8 cellular contexts compared by ENCODE assay signal in the genomic region with DNA sequence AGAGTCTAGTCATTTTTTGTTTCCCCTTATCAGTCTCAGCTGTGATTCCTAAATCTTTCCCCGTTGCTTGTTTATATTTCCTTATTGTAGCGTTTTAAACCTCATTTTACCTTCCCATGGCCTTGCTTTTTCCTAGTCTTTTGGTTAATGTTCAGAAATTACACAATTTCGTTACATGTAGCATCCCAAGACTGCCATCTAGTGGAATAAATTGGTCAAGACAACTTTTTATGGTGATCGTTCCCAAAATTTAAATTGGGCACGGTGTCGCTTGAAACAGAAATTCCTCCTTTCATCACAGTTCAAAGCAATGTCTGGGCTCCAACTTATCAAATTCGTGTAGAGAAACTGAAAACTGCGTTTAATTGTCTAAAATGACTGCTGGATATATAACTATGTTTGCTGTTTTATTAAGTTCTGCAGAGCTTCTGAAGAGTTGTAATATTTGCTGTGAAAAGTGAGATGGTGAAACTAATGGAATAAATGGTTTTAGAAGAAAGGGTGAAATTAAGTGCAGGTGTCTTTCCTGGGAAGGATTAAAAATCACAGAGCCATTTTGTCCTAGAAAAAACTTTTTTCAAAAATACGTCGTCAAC.
A peak's percentile ranks its signal among the peaks of the same experiment; 100 is the strongest.
DNase-seq lines count a peak whose midpoint lies in the region; ATAC-seq, FAIRE-seq and TF ChIP-seq lines count a peak whose summit lies in the region.

No MANE protein-coding gene starts in this region.

- TF ChIP-seq EP300 in GM12878 (IDR thresholded peaks at IDR 0.05; ENCODE audit: borderline replicate concordance in 1 of 2, control insufficient read depth in 1 of 2, low read depth in 2 of 2, low read length in 2 of 2), result no peak

- no peaks in the 10 kb centered on the region for H3K4me1 ChIP-seq in GM12878 (ENCODE audit: control insufficient read depth, insufficient read depth, low read length)

- H3K9ac ChIP-seq in GM12878 (ENCODE audit: control insufficient read depth, insufficient read depth, low read length), result no peak overlapping the region

- RAD21 ChIA-PET in GM12878 (lab: Charles Lee; ENCODE audit: unreplicated experiment), result interaction anchor here (0.9 kb wide), 1 partner anchor 931 kb away, joined by 4 read pairs; no protein-coding TSS in a partner anchor

- intact Hi-C loops in GM12878 (cut with micrococcal nuclease; ENCODE audit: unreplicated experiment), result loop anchor here (1.0 to 5.0 kb wide), 4 partner anchors 132 to 931 kb away; no protein-coding TSS in a partner anchor

- CTCF ChIA-PET in GM12878 (lab: Yijun Ruan, JAX), result interaction anchor here (0.6 to 2.1 kb wide), 15 partner anchors 10 to 1712 kb away, joined by 3 to 12 read pairs (median 4); no protein-coding TSS in a partner anchor

- peak; percentile 42 for DNase-seq in EH (ENCODE audit: low read depth)
- peak; percentile 28 for DNase-seq in HCEC 1CT
- peak; percentile 76 for DNase-seq in NCI-H345 (lab: John Stamatoyannopoulos, UW)
- DNase-seq in GM12878 (ENCODE audit: low read depth, low spot score), result no peak
- DNase-seq in left lobe of liver (ENCODE audit: low spot score), result no peak
- no peak for DNase-seq in activated CD4-positive, CD25-positive, alpha-beta regulatory T cell treated with anti-CD3 and anti-CD28 coated beads, Interleukin-2, amount 50 U/mL, for 72 hours

- H4K20me1 ChIP-seq in GM12878 (ENCODE audit: control insufficient read depth, insufficient read depth), result no peaks in the 10 kb centered on the region

- TF ChIP-seq RAD21 in GM12878 (IDR thresholded peaks at IDR 0.05; ENCODE audit: insufficient read depth, low read depth, low read length), result peak; percentile 81

- SMC1A ChIA-PET in GM12878 (lab: Charles Lee; ENCODE audit: uncharacterized antibody, unreplicated experiment), result interaction anchor here (1.2 to 2.1 kb wide), 3 partner anchors 126 to 707 kb away, joined by 3 to 5 read pairs (median 3); no protein-coding TSS in a partner anchor

- WGBS in GM12878 (ENCODE audit: insufficient coverage, insufficient replicate concordance, low lambda C conversion rate, missing lambda C conversion rate), result 17% methylated on average over 10 of the region's 10 CpGs

- TF ChIP-seq CTCF in GM12878 (IDR thresholded peaks at IDR 0.05 in 2 of 3, conservative IDR thresholded peaks at IDR 0.05 in 1 of 3; ENCODE audit: control insufficient read depth in 2 of 3, extremely low read depth in 1 of 3, insufficient read depth in 1 of 3, low read depth in 3 of 3, low read length in 3 of 3), result peak; percentile 55 to 71 (median 65); a peak in 5 of 6 replicates

- no peak overlapping the region for H3K4me3 ChIP-seq in GM12878

- no peaks in the 10 kb centered on the region for H3K36me3 ChIP-seq in GM12878 (ENCODE audit: control insufficient read depth in 2 of 2, insufficient read depth in 2 of 2, low read length in 1 of 2)

- H3K4me2 ChIP-seq in GM12878 (ENCODE audit: control insufficient read depth, insufficient read depth), result no peak overlapping the region

- 0 out of 3 replicates have a peak, but pooled peaks have one; percentile 38 for ATAC-seq in GM12878
- peak; percentile 92 for ATAC-seq in left lobe of liver
- ATAC-seq in GM19452 (IDR thresholded peaks at IDR 0.05; ENCODE audit: unreplicated experiment), result no peak
- no peak for ATAC-seq in HG03045 (IDR thresholded peaks at IDR 0.05; ENCODE audit: unreplicated experiment)

- no peak for FAIRE-seq in GM12878 (lab: Jason Lieb, UNC)

- POLR2A ChIA-PET in GM12878 (lab: Charles Lee), result no interaction called here

- H3K27me3 ChIP-seq in GM12878 (replicated peaks in 1 of 2; ENCODE audit: control insufficient read depth in 2 of 2, insufficient read depth in 2 of 2, low read length in 1 of 2), result no peaks in the 10 kb centered on the region; a peak in 1 of 4 replicates

- BruUV-seq in GM12878 (replicated peaks; lab: Mats Ljungman, UMichigan), result no TSS peak

- in situ Hi-C loops in GM12878 (cut with MboI), result loop anchor here (10.0 to 25.0 kb wide), 2 partner anchors 129 to 407 kb away; a partner anchor contains a TSS

- no peaks in the 10 kb centered on the region for H3K9me3 ChIP-seq in GM12878 (replicated peaks; ENCODE audit: control insufficient read depth, insufficient read depth, low read length)

- TF ChIP-seq POLR2A in GM12878 (IDR thresholded peaks at IDR 0.05; ENCODE audit: low read depth, low read length), result no peak

- H2AFZ ChIP-seq in GM12878 (ENCODE audit: control insufficient read depth, low read depth, low read length), result no peak overlapping the region

- H3K79me2 ChIP-seq in GM12878 (ENCODE audit: control insufficient read depth, insufficient read depth, low read length), result no peaks in the 10 kb centered on the region

- H3K27ac ChIP-seq in GM12878 (ENCODE audit: control insufficient read depth, insufficient read depth), result no peak overlapping the region

TF ChIP-seq in GM12878, 131 proteins besides CTCF, POLR2A, EP300 and RAD21:
- TF ChIP-seq SMC3 (IDR thresholded peaks at IDR 0.05; ENCODE audit: borderline replicate concordance, low read length) (peak; percentile 32; the same call in 1 of the 2 replicates), ESRRA (IDR thresholded peaks at IDR 0.05; ENCODE audit: low read length) (no peak)

Comparison
In these comparisons a context has a peak if more than half of its experiments do, and no peak if none do; other contexts are left out.
1. DNase-seq: peak in EH (single experiment), HCEC 1CT (single experiment) and NCI-H345 (single experiment); none in GM12878 (single experiment), left lobe of liver (single experiment) and activated CD4-positive, CD25-positive, alpha-beta regulatory T cell treated with anti-CD3 and anti-CD28 coated beads, Interleukin-2, amount 50 U/mL, for 72 hours (single experiment).
2. ATAC-seq: peak in GM12878 (single experiment) and left lobe of liver (single experiment); none in GM19452 (single experiment) and HG03045 (single experiment).